Comparison of ENCODE assay signal across 8 cellular contexts in genomic region chr7:44606341-44607140, GRCh38. TPM values are rescaled to one million over a fixed set of nuclear protein-coding genes. Genes with fewer than 3 reads are reported as not detected.
DNase-seq lines count a peak whose midpoint lies in the region; ATAC-seq and TF ChIP-seq lines count a peak whose summit lies in the region.

Gene OGDH (plus strand): TSS chr7:44606627. CDS start chr7:44624344, 17,717 bp downstream.

- no peaks in the 10 kb centered on the region for H4K20me1 ChIP-seq in SU-DHL-6 (ENCODE audit: low read depth, low read length)

- peak; percentile 83 for TF ChIP-seq EP300 in ovary (IDR thresholded peaks at IDR 0.05)

- H3K9me3 ChIP-seq in SU-DHL-6 (ENCODE audit: insufficient read depth, low read length) (no peaks in the 10 kb centered on the region), ovary (no peaks in the 10 kb centered on the region), thyroid gland (no peaks in the 10 kb centered on the region)

- H3K79me2 ChIP-seq in SU-DHL-6 (ENCODE audit: insufficient read depth, low read length), result peaks cover 46% of the 10 kb centered on the region

- H3K4me1 Mint-ChIP-seq in activated naive CD8-positive, alpha-beta T cell treated with anti-CD3 and anti-CD28 coated beads, Interleukin-2, amount 10 ng/mL, durations not matched to agents 7 days and 5 days, result peaks cover 32% of the 10 kb centered on the region

- H3K9me3 Mint-ChIP-seq in activated naive CD8-positive, alpha-beta T cell treated with anti-CD3 and anti-CD28 coated beads, Interleukin-2, amount 10 ng/mL, durations not matched to agents 7 days and 5 days, result no peaks in the 10 kb centered on the region

- no peak for TF ChIP-seq CTCF in SU-DHL-6 (IDR thresholded peaks at IDR 0.05; ENCODE audit: insufficient read depth, low read length, poor library complexity, severe bottlenecking)
- TF ChIP-seq CTCF in ovary (IDR thresholded peaks at IDR 0.05), result peak in 1 of 3 donors; percentile 49
- TF ChIP-seq CTCF in thyroid gland (IDR thresholded peaks at IDR 0.05), result peak in 1 of 6 experiments; percentile 36

- peak within 1 kb of the TSS; percentile 100 for H3K27ac Mint-ChIP-seq in activated naive CD8-positive, alpha-beta T cell treated with anti-CD3 and anti-CD28 coated beads, Interleukin-2, amount 10 ng/mL, durations not matched to agents 7 days and 5 days

- TF ChIP-seq POLR2A in GM10847 (IDR thresholded peaks at IDR 0.05; ENCODE audit: extremely low read depth, insufficient read length) (peak; percentile 89), ovary (IDR thresholded peaks at IDR 0.05) (peak; percentile 97), thyroid gland (IDR thresholded peaks at IDR 0.05) (peak; percentile 77 to 97)

- DNase-seq in NCI-H128 (lab: John Stamatoyannopoulos, UW; ENCODE audit: unreplicated experiment), result peak; percentile 96
- peak; percentile 99 for DNase-seq in activated naive CD8-positive, alpha-beta T cell treated with anti-CD3 and anti-CD28 coated beads, Interleukin-2, amount 10 ng/mL, durations not matched to agents 7 days and 5 days
- peak; percentile 98 to 100 (median 99) for DNase-seq in head of caudate nucleus
- peak; percentile 99 for DNase-seq in ovary
- peak; percentile 98 to 99 for DNase-seq in thyroid gland

- H3K4me1 ChIP-seq in ovary (ENCODE audit: insufficient read depth) (peaks cover 2% of the 10 kb centered on the region), thyroid gland (peaks cover 14 to 17% of the 10 kb centered on the region in 2 donors)

- H2AFZ ChIP-seq in SU-DHL-6 (ENCODE audit: low read depth, low read length, severe bottlenecking), result peak within 1 kb of the TSS; percentile 86

- H3K4me3 Mint-ChIP-seq in activated naive CD8-positive, alpha-beta T cell treated with anti-CD3 and anti-CD28 coated beads, Interleukin-2, amount 10 ng/mL, durations not matched to agents 7 days and 5 days, result peak within 1 kb of the TSS; percentile 99

- no peaks in the 10 kb centered on the region for H3K9me2 ChIP-seq in SU-DHL-6 (replicated peaks; ENCODE audit: insufficient read depth, low read length)

- peak within 1 kb of the TSS; percentile 86 for H3K4me2 ChIP-seq in SU-DHL-6 (ENCODE audit: low read depth, low read length, poor library complexity, severe bottlenecking)

- no peaks in the 10 kb centered on the region for H3K36me3 ChIP-seq in SU-DHL-6 (ENCODE audit: low read length)
- no peaks in the 10 kb centered on the region for H3K36me3 ChIP-seq in ovary
- no peaks in the 10 kb centered on the region for H3K36me3 ChIP-seq in thyroid gland

- ATAC-seq in HG02678 (IDR thresholded peaks at IDR 0.05; ENCODE audit: unreplicated experiment), result peak; percentile 94
- ATAC-seq in activated naive CD8-positive, alpha-beta T cell treated with anti-CD3 and anti-CD28 coated beads, Interleukin-2, amount 10 ng/mL, durations not matched to agents 7 days and 5 days (ENCODE audit: low read depth), result peak; percentile 98

- peaks cover 4% of the 10 kb centered on the region for H3K36me3 Mint-ChIP-seq in activated naive CD8-positive, alpha-beta T cell treated with anti-CD3 and anti-CD28 coated beads, Interleukin-2, amount 10 ng/mL, durations not matched to agents 7 days and 5 days

- H3F3A ChIP-seq in SU-DHL-6 (ENCODE audit: insufficient read depth), result peaks cover 4% of the 10 kb centered on the region; the same call in 1 of the 2 replicates

- peak within 1 kb of the TSS; percentile 77 for H3K27ac ChIP-seq in SU-DHL-6 (ENCODE audit: low read depth, low read length)
- peak within 1 kb of the TSS; percentile 95 to 98 for H3K27ac ChIP-seq in ovary
- H3K27ac ChIP-seq in thyroid gland, result peak within 1 kb of the TSS; percentile 93 to 99 (median 97)

- POLR2A ChIA-PET in activated naive CD8-positive, alpha-beta T cell treated with anti-CD3 and anti-CD28 coated beads, Interleukin-2, amount 10 ng/mL, durations not matched to agents 7 days and 5 days (lab: Charles Lee), result interaction anchor here (0.7 to 5.4 kb wide), 24 partner anchors 11 to 562 kb away, joined by 3 to 104 read pairs (median 4); partner anchors contain the start of genes DBNL, DDX56, H2AZ2 and NUDCD3

- H3K9ac ChIP-seq in SU-DHL-6 (ENCODE audit: low read length), result peak within 1 kb of the TSS; percentile 65

- H3K27me3 Mint-ChIP-seq in activated naive CD8-positive, alpha-beta T cell treated with anti-CD3 and anti-CD28 coated beads, Interleukin-2, amount 10 ng/mL, durations not matched to agents 7 days and 5 days, result peaks cover 11% of the 10 kb centered on the region

- WGBS in ovary, 3 donors, result 0 to 1% (median 1%) methylated on average over 70 to 93 of the region's 93 CpGs
- 1% methylated on average over 31 to 32 of the region's 93 CpGs for WGBS in thyroid gland, 2 donors

- no peaks in the 10 kb centered on the region for H3K27me3 ChIP-seq in SU-DHL-6 (ENCODE audit: low read length)
- H3K27me3 ChIP-seq in ovary, result no peaks in the 10 kb centered on the region
- H3K27me3 ChIP-seq in thyroid gland, result no peaks in the 10 kb centered on the region

- intact Hi-C loops in head of caudate nucleus (cut with DNase I) (loop anchor here (2.0 to 10.0 kb wide), 2 partner anchors 142 to 508 kb away; partner anchors contain the start of genes TBRG4 and ZMIZ2), ovary (cut with DNase I) (loop anchor here in 1 of 4 donors (1.0 to 10.0 kb wide), 3 partner anchors 142 to 378 kb away; partner anchors contain the start of gene ZMIZ2), thyroid gland (cut with DNase I) (no loop called here)

- peak within 1 kb of the TSS; percentile 77 for H3K4me3 ChIP-seq in SU-DHL-6 (ENCODE audit: insufficient read depth, low read length, poor library complexity, severe bottlenecking)
- peak within 1 kb of the TSS; percentile 87 for H3K4me3 ChIP-seq in ovary
- H3K4me3 ChIP-seq in thyroid gland (replicated peaks in 1 of 3), result peak within 1 kb of the TSS; percentile 47 to 80 (median 76)

RNA-seq across cellular contexts. Expression of gene OGDH, which starts in this region (rescaled TPM):
- 100 to 1,000 TPM in 1 of 2 experiments, 10 to 100 TPM in 1; 99.6 to 103 TPM for total RNA-seq in activated naive CD8-positive, alpha-beta T cell treated with anti-CD3 and anti-CD28 coated beads, Interleukin-2, amount 10 ng/mL, durations not matched to agents 7 days and 5 days
- total RNA-seq in ovary (10 to 100 TPM; 25.9 to 84.6 (median 59.3) TPM), thyroid gland (100 to 1,000 TPM; 108 to 325 (median 201) TPM)
- 10 to 100 TPM; 24.4 to 49.2 TPM for polyA plus RNA-seq in ovary

Comparison
In these comparisons a context has a peak if more than half of its experiments do, and no peak if none do; other contexts are left out.
1. Peak in every context shown above with its lines: DNase-seq, ATAC-seq, H3K4me3 ChIP-seq and H3K27ac ChIP-seq.